1 cellular context compared by ENCODE assay signal in genomic region chr9:6414291-6414690, GRCh38.
TF ChIP-seq lines count a peak whose summit lies in the region.

No MANE protein-coding gene starts in this region.

TF ChIP-seq in H1, 55 proteins besides CTCF, POLR2A, EP300 and RAD21 (continued from another document):
- TF ChIP-seq ATF2 (IDR thresholded peaks at IDR 0.05; ENCODE audit: low read length) (no peak), CBX5 (IDR thresholded peaks at IDR 0.05; ENCODE audit: low read depth, low read length) (no peak), E2F6 (IDR thresholded peaks at IDR 0.05) (no peak), EZH2 (IDR thresholded peaks at IDR 0.05; ENCODE audit: low read depth, low read length, severe bottlenecking) (no peak), RNF2 (IDR thresholded peaks at IDR 0.05; ENCODE audit: borderline replicate concordance, low read depth, low read length, missing control alignments, poor library complexity, severe bottlenecking) (no peak), KDM4A (IDR thresholded peaks at IDR 0.05; ENCODE audit: low read depth, low read length, severe bottlenecking) (no peak), CREB1 (IDR thresholded peaks at IDR 0.05) (no peak), TEAD4 (IDR thresholded peaks at IDR 0.05; ENCODE audit: low read depth, low read length) (no peak)
